ENCODE assay signal across 19 cellular contexts in genomic region chr5:133356386-133357331, GRCh38.
"Had no signal": no experiment of that assay in that cellular context is flagged by ENCODE, and none has a peak within 500 bp of the region (broad histone marks: within the 10 kb centered on the region; RNA-seq: fewer than 3 reads in every experiment).

No MANE protein-coding gene starts in this region.

- H3K4me3 Mint-ChIP-seq: activated B cell treated with CpG ODN at 0.5 μM for 24 hours; activated CD4-positive, alpha-beta T cell treated with anti-CD3 and anti-CD28 coated beads, Interleukin-2, amount 10 ng/mL, durations not matched to agents 24 days and 14 days; activated naive CD4-positive, alpha-beta T cell treated with anti-CD3 and anti-CD28 coated beads, Interleukin-2, amount 50 U/mL, for 24 hours; activated T-cell treated with anti-CD3 and anti-CD28 coated beads, Interleukin-2, amount 50 U/mL, for 24 hours; natural killer cell; T-helper 2 cell treated with Interferon-gamma antibody and Interleukin-4, amounts not matched to agents 5 μg/mL and 100 μg/mL, for 36 hours had no signal

- H3K9me3 ChIP-seq: body of pancreas, SJSA1, thoracic aorta had no signal

- ATAC-seq: body of pancreas, foreskin keratinocyte, natural killer cell had no signal

- H3K4me1 Mint-ChIP-seq: activated B cell treated with CpG ODN at 0.5 μM for 24 hours; activated CD4-positive, alpha-beta T cell treated with anti-CD3 and anti-CD28 coated beads, Interleukin-2, amount 10 ng/mL, durations not matched to agents 24 days and 14 days; activated naive CD4-positive, alpha-beta T cell treated with anti-CD3 and anti-CD28 coated beads, Interleukin-2, amount 50 U/mL, for 24 hours; natural killer cell had no signal

- H3K4me1 ChIP-seq: body of pancreas, foreskin keratinocyte, SJSA1 had no signal

- DNase-seq: activated B cell treated with CpG ODN at 0.5 μM for 24 hours; activated CD4-positive, alpha-beta T cell treated with anti-CD3 and anti-CD28 coated beads, Interleukin-2, amount 10 ng/mL, durations not matched to agents 24 days and 14 days; activated effector memory CD4-positive, alpha-beta T cell treated with anti-CD3 and anti-CD28 coated beads, Interleukin-2, amount 50 U/mL, for 16 hours; activated T-cell treated with anti-CD3 and anti-CD28 coated beads, Interleukin-2, amount 50 U/mL, for 24 hours; amygdala; body of pancreas; central memory CD4-positive, alpha-beta T cell; cortex of kidney; effector CD8-positive, alpha-beta T cell; foreskin keratinocyte; mesenchymal stem cell; natural killer cell; stimulated activated CD4-positive, alpha-beta T cell treated with anti-CD3 and anti-CD28 coated beads, Interleukin-4, amount 100 ng/mL, for 4 hours; stimulated activated CD8-positive, alpha-beta memory T cell treated with anti-CD3 and anti-CD28 coated beads, Interleukin-4, amount 100 ng/mL, for 48 hours; SW 1271 had no signal

- H3K27ac Mint-ChIP-seq: activated B cell treated with CpG ODN at 0.5 μM for 24 hours; activated CD4-positive, alpha-beta T cell treated with anti-CD3 and anti-CD28 coated beads, Interleukin-2, amount 10 ng/mL, durations not matched to agents 24 days and 14 days; activated naive CD4-positive, alpha-beta T cell treated with anti-CD3 and anti-CD28 coated beads, Interleukin-2, amount 50 U/mL, for 24 hours; activated T-cell treated with anti-CD3 and anti-CD28 coated beads, Interleukin-2, amount 50 U/mL, for 24 hours; natural killer cell; T-helper 2 cell treated with Interferon-gamma antibody and Interleukin-4, amounts not matched to agents 5 μg/mL and 100 μg/mL, for 36 hours had no signal

- H3K27me3 Mint-ChIP-seq: activated B cell treated with CpG ODN at 0.5 μM for 24 hours; activated naive CD4-positive, alpha-beta T cell treated with anti-CD3 and anti-CD28 coated beads, Interleukin-2, amount 50 U/mL, for 24 hours had no signal

- H3K9me3 Mint-ChIP-seq: activated CD4-positive, alpha-beta T cell treated with anti-CD3 and anti-CD28 coated beads, Interleukin-2, amount 10 ng/mL, durations not matched to agents 24 days and 14 days; activated naive CD4-positive, alpha-beta T cell treated with anti-CD3 and anti-CD28 coated beads, Interleukin-2, amount 50 U/mL, for 24 hours; activated T-cell treated with anti-CD3 and anti-CD28 coated beads, Interleukin-2, amount 50 U/mL, for 24 hours; natural killer cell; T-helper 2 cell treated with Interferon-gamma antibody and Interleukin-4, amounts not matched to agents 5 μg/mL and 100 μg/mL, for 36 hours had no signal

- H3K27ac ChIP-seq: body of pancreas, foreskin keratinocyte, SJSA1, thoracic aorta had no signal

- H3K4me3 ChIP-seq: body of pancreas, SJSA1, thoracic aorta had no signal

- H3K36me3 ChIP-seq: SJSA1, thoracic aorta had no signal

- H3K27me3 ChIP-seq: body of pancreas had no signal

- H3K36me3 Mint-ChIP-seq: activated naive CD4-positive, alpha-beta T cell treated with anti-CD3 and anti-CD28 coated beads, Interleukin-2, amount 50 U/mL, for 24 hours; natural killer cell had no signal
